In genomic region chr20:34472246-34472925, GRCh38 we compare ENCODE assay signal across 9 cellular contexts. TPM values are rescaled to one million over a fixed set of nuclear protein-coding genes. Genes with fewer than 3 reads are reported as not detected.
A peak's percentile ranks its signal among the peaks of the same experiment; 100 is the strongest.
DNase-seq lines count a peak whose midpoint lies in the region; ATAC-seq, FAIRE-seq and TF ChIP-seq lines count a peak whose summit lies in the region.
"Had no signal": no experiment of that assay in that cellular context is flagged by ENCODE, and none has a peak within 500 bp of the region (broad histone marks: within the 10 kb centered on the region; RNA-seq: fewer than 3 reads in every experiment).

No MANE protein-coding gene starts in this region.

- H3K9me3 ChIP-seq in A549 (no peaks in the 10 kb centered on the region), hepatocyte (ENCODE audit: low read depth) (no peaks in the 10 kb centered on the region), adrenal gland (replicated peaks in 1 of 3) (no peaks in the 10 kb centered on the region)

- no peaks in the 10 kb centered on the region for H3K27me3 Mint-ChIP-seq in HFFc6 (ENCODE audit: insufficient read depth)

- CTCF ChIA-PET in A549 (lab: Yijun Ruan, JAX) = interaction anchor here (0.6 to 3.7 kb wide), 13 partner anchors 10 to 997 kb away, joined by 3 to 65 read pairs (median 3); partner anchors contain the start of genes DYNLRB1 and TP53INP2

- peaks cover 15% of the 10 kb centered on the region for H3K36me3 Mint-ChIP-seq in HFFc6 (ENCODE audit: low read depth)

- H3K9me3 Mint-ChIP-seq in HFFc6 = no peaks in the 10 kb centered on the region

- H3K27me3 ChIP-seq in hepatocyte (no peaks in the 10 kb centered on the region), adrenal gland (no peaks in the 10 kb centered on the region)

- peak overlapping the region; percentile 5; the same call in 1 of the 3 replicates for H3K4me2 ChIP-seq in A549
- H3K4me2 ChIP-seq in hepatocyte = no peak overlapping the region

- H2AFZ ChIP-seq in hepatocyte = no peak overlapping the region

- H3K4me3 Mint-ChIP-seq in HFFc6 = peak overlapping the region; percentile 1; the same call in 1 of the 2 replicates
- H3K4me3 Mint-ChIP-seq: neural crest cell had no signal

- H3K36me3 ChIP-seq in hepatocyte (replicated peaks; ENCODE audit: insufficient read depth, low read depth) (no peaks in the 10 kb centered on the region), adrenal gland (replicated peaks in 1 of 2) (peaks cover 0 to 22% of the 10 kb centered on the region in 2 donors)

- FAIRE-seq in A549 (lab: Jason Lieb, UNC) = no peak

- H3K79me2 ChIP-seq in hepatocyte = peaks cover 15% of the 10 kb centered on the region

- WGBS in A549 (ENCODE audit: missing lambda C conversion rate) = 76% methylated on average over 6 of the region's 6 CpGs
- WGBS in hepatocyte (ENCODE audit: low lambda C conversion rate, missing lambda C conversion rate) = 68% methylated on average over 6 of the region's 6 CpGs
- WGBS in adrenal gland, 4 donors = 69 to 76% (median 71%) methylated on average over 6 of the region's 6 CpGs

- TF ChIP-seq POLR2A in A549 (IDR thresholded peaks at IDR 0.05; ENCODE audit: low read length) = no peak
- TF ChIP-seq POLR2A in adrenal gland (IDR thresholded peaks at IDR 0.05) = no peak

- H3K4me1 ChIP-seq in A549 = peaks cover 14% of the 10 kb centered on the region
- peaks cover 5% of the 10 kb centered on the region for H3K4me1 ChIP-seq in hepatocyte (ENCODE audit: insufficient read depth)
- H3K4me1 ChIP-seq in adrenal gland (replicated peaks in 1 of 2) = peaks cover 0 to 8% of the 10 kb centered on the region in 2 donors

- intact Hi-C loops in adrenal gland (cut with DNase I) = loop anchor here in 1 of 2 donors (10.0 kb wide), 1 partner anchor 158 kb away; no protein-coding TSS in a partner anchor

- no peak for TF ChIP-seq EP300 in A549 (IDR thresholded peaks at IDR 0.05)

- ATAC-seq in A549 = no peak

- H3K4me1 Mint-ChIP-seq in HFFc6 (ENCODE audit: low read depth) = peaks cover 30% of the 10 kb centered on the region

- peak overlapping the region; percentile 65 for H3K27ac Mint-ChIP-seq in HFFc6

- TF ChIP-seq CTCF in A549 (IDR thresholded peaks at IDR 0.05) (no peak), HFFc6 (IDR thresholded peaks at IDR 0.05) (no peak), hepatocyte (IDR thresholded peaks at IDR 0.05; ENCODE audit: poor library complexity) (no peak), adrenal gland (IDR thresholded peaks at IDR 0.05) (no peak)

- H3K27ac ChIP-seq in A549 (no peak overlapping the region), hepatocyte (peak overlapping the region; percentile 22), adrenal gland (no peak overlapping the region)

- no peak for DNase-seq in A549 (ENCODE audit: low read depth in 1 of 2, low spot score in 1 of 2)
- DNase-seq in HFFc6 = peak; percentile 39
- peak; percentile 27 for DNase-seq in amniotic epithelial cell (ENCODE audit: low read depth)
- DNase-seq in hepatocyte (ENCODE audit: low spot score) = peak; percentile 15
- no peak for DNase-seq in superior temporal gyrus (ENCODE audit: extremely low spot score)
- no peak for DNase-seq in NCI-H187 (lab: John Stamatoyannopoulos, UW)
- DNase-seq in NCI-H2227 (lab: John Stamatoyannopoulos, UW; ENCODE audit: unreplicated experiment) = no peak
- DNase-seq in adrenal gland = no peak

- no peaks in the 10 kb centered on the region for H4K20me1 ChIP-seq in hepatocyte (ENCODE audit: insufficient read depth, poor library complexity, severe bottlenecking)

- POLR2A ChIA-PET in A549 (lab: Yijun Ruan, JAX) = interaction anchor here (0.6 to 1.2 kb wide), 2 partner anchors 109 to 160 kb away, joined by 4 read pairs; partner anchors contain the start of gene ITCH

- H3K9me2 ChIP-seq in hepatocyte (replicated peaks; ENCODE audit: insufficient read depth) = no peaks in the 10 kb centered on the region

- no peak for TF ChIP-seq RAD21 in A549 (conservative IDR thresholded peaks at IDR 0.05 in 1 of 2, IDR thresholded peaks at IDR 0.05 in 1 of 2)

- no peak overlapping the region for H3K4me3 ChIP-seq in A549
- no peak overlapping the region for H3K4me3 ChIP-seq in hepatocyte
- H3K4me3 ChIP-seq in adrenal gland = no peak overlapping the region

TF ChIP-seq in A549, 52 proteins besides CTCF, POLR2A, EP300 and RAD21:
- TF ChIP-seq FOSL2 (IDR thresholded peaks at IDR 0.05) (no peak), FOSL2 (CRISPR knock-in tag; IDR thresholded peaks at IDR 0.05) (peak; percentile 73), CBX2 (IDR thresholded peaks at IDR 0.05; ENCODE audit: borderline replicate concordance, low read depth) (no peak), FOXS1 (CRISPR knock-in tag; IDR thresholded peaks at IDR 0.05) (no peak), REST (IDR thresholded peaks at IDR 0.05) (no peak)

RNA-seq across cellular contexts. Expression of gene DYNLRB1, which starts 43.8 kb away (rescaled TPM):
- 148 and 204 TPM in 2 replicates for polyA plus RNA-seq in A549 (2011; rRNA removed)
- polyA plus RNA-seq in A549 (2012; cell fraction: cytosol; rRNA removed) = 235 and 264 TPM in 2 replicates
- polyA plus RNA-seq in A549 (2012; cell fraction: nucleus; rRNA removed) = 104 and 152 TPM in 2 replicates
- 206 to 230 TPM (median 211 TPM) in 3 replicates for polyA plus RNA-seq in A549 (2017; fragmentation: RNase III; extraction: RNeasy Plus Mini Kit Qiagen cat#74134 plus additional on column Dnase treatment)
- 116 and 177 TPM in 2 replicates for polyA minus RNA-seq in A549 (2011; rRNA and poly(A)+ RNA removed)
- 100 to 1,000 TPM; 194 to 277 (median 223) TPM for total RNA-seq in HFFc6 (2021; fragmentation: NEBNext Ultra II Directional; extraction: Animal tissue kit (Norgen Biotek cat#: 25700))
- total RNA-seq in hepatocyte = 103 and 147 TPM in 2 replicates
- 224 and 228 TPM in 2 replicates for polyA plus RNA-seq in hepatocyte
- total RNA-seq in adrenal gland = 100 to 1,000 TPM; 145 to 404 (median 203) TPM
- 100 to 1,000 TPM; 433 to 586 (median 473) TPM for polyA plus RNA-seq in adrenal gland

Comparison
In these comparisons a context has a peak if more than half of its experiments do, and no peak if none do; other contexts are left out.
1. DNase-seq: peak in HFFc6 (single experiment), amniotic epithelial cell (single experiment) and hepatocyte (single experiment); none in A549 (0 of 2), superior temporal gyrus (single experiment), NCI-H187 (0 of 2), NCI-H2227 (single experiment) and adrenal gland (0 of 7).